17 cellular contexts compared by ENCODE assay signal in the genomic region with DNA sequence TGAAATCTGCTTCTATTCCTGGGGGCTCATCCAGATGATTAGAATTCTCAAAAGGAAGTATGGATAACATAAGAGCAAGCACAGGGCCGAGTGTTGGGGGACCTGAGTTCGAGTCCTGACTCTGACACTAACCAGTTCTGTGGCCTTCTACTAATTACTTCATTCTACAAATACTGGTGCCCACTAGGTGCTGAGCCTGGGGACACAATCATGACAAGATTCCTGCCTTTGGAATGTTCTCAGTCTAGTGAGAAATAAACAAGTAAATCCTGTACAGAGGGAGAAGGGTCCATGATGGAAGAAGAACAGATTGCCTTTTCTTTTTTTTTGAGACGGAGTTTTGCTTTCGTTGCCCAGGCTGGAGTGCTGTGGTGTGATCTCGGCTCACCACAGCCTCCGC. TPM values are rescaled to one million over a fixed set of nuclear protein-coding genes. Genes with fewer than 3 reads are reported as not detected.
DNase-seq lines count a peak whose midpoint lies in the region; ATAC-seq and TF ChIP-seq lines count a peak whose summit lies in the region.
"Had no signal": no experiment of that assay in that cellular context is flagged by ENCODE, and none has a peak within 500 bp of the region (broad histone marks: within the 10 kb centered on the region; RNA-seq: fewer than 3 reads in every experiment).

No MANE protein-coding gene starts in this region.

- no peak for TF ChIP-seq CTCF in CD4-positive, alpha-beta T cell (IDR thresholded peaks at IDR 0.05)

- CTCF ChIA-PET in CD4-positive, alpha-beta T cell (lab: Charles Lee) = interaction anchor here (1.4 to 13.8 kb wide), 5 partner anchors 9 to 162 kb away, joined by 3 to 322 read pairs (median 14); no protein-coding TSS in a partner anchor

- H3K9me3 ChIP-seq in CD4-positive, alpha-beta T cell (ENCODE audit: control insufficient read depth, low read length) = no peaks in the 10 kb centered on the region
- H3K9me3 ChIP-seq in T-helper 17 cell (ENCODE audit: control insufficient read depth, low read length, poor library complexity, severe bottlenecking) = no peaks in the 10 kb centered on the region

- H3K27me3 ChIP-seq in CD4-positive, alpha-beta T cell (ENCODE audit: control insufficient read depth, insufficient read depth, low read length) = no peaks in the 10 kb centered on the region

- no peaks in the 10 kb centered on the region for H3K9me3 Mint-ChIP-seq in CD4-positive, alpha-beta T cell
- H3K9me3 Mint-ChIP-seq in naive thymus-derived CD8-positive, alpha-beta T cell = peaks cover 0 to 10% (median 0%) of the 10 kb centered on the region in 9 donors
- no peaks in the 10 kb centered on the region for H3K9me3 Mint-ChIP-seq in stimulated activated memory B cell treated with anti-CD40 and anti-IgM and Interleukin-4, amounts not matched to agents 10 μg/mL and 1 μg/mL and 100 μg/mL, for 72 hours
- H3K9me3 Mint-ChIP-seq: GM23338 had no signal

- intact Hi-C loops in CD4-positive, alpha-beta T cell (cut with DNase I, micrococcal nuclease) = loop anchor here in 1 of 2 experiments (5.0 kb wide), 1 partner anchor 111 kb away; a partner anchor contains a TSS

- POLR2A ChIA-PET in CD4-positive, alpha-beta T cell (lab: Charles Lee) = interaction anchor here (0.7 to 17.2 kb wide), 3 partner anchors 8 to 42 kb away, joined by 3 to 918 read pairs (median 4); no protein-coding TSS in a partner anchor
- POLR2A ChIA-PET in naive thymus-derived CD8-positive, alpha-beta T cell (lab: Charles Lee) = interaction anchor here (1.3 to 22.9 kb wide), 8 partner anchors 10 to 162 kb away, joined by 3 to 590 read pairs (median 14); a partner anchor contains a TSS

- H3K4me1 Mint-ChIP-seq in CD4-positive, alpha-beta T cell (ENCODE audit: low read depth) = peaks cover 46% of the 10 kb centered on the region
- peaks cover 36% of the 10 kb centered on the region for H3K4me1 Mint-ChIP-seq in T-helper 17 cell
- peaks cover 26 to 59% (median 46%) of the 10 kb centered on the region in 4 donors for H3K4me1 Mint-ChIP-seq in naive thymus-derived CD8-positive, alpha-beta T cell
- H3K4me1 Mint-ChIP-seq in stimulated activated memory B cell treated with anti-CD40 and anti-IgM and Interleukin-4, amounts not matched to agents 10 μg/mL and 1 μg/mL and 100 μg/mL, for 72 hours = peaks cover 52% of the 10 kb centered on the region

- H3K27me3 Mint-ChIP-seq in CD4-positive, alpha-beta T cell = peaks cover 5% of the 10 kb centered on the region
- H3K27me3 Mint-ChIP-seq in T-helper 17 cell = peaks cover 15% of the 10 kb centered on the region
- H3K27me3 Mint-ChIP-seq in naive thymus-derived CD8-positive, alpha-beta T cell = peaks cover 0 to 3% (median 0%) of the 10 kb centered on the region in 5 donors
- no peaks in the 10 kb centered on the region for H3K27me3 Mint-ChIP-seq in stimulated activated memory B cell treated with anti-CD40 and anti-IgM and Interleukin-4, amounts not matched to agents 10 μg/mL and 1 μg/mL and 100 μg/mL, for 72 hours

- no peak overlapping the region for H3K27ac Mint-ChIP-seq in CD4-positive, alpha-beta T cell
- peak overlapping the region; percentile 8 for H3K27ac Mint-ChIP-seq in T-helper 17 cell
- peak overlapping the region in 7 of 10 donors; percentile 12 to 80 (median 65) for H3K27ac Mint-ChIP-seq in naive thymus-derived CD8-positive, alpha-beta T cell
- peak overlapping the region; percentile 31 for H3K27ac Mint-ChIP-seq in stimulated activated memory B cell treated with anti-CD40 and anti-IgM and Interleukin-4, amounts not matched to agents 10 μg/mL and 1 μg/mL and 100 μg/mL, for 72 hours
- H3K27ac Mint-ChIP-seq: GM23338 had no signal

- peak overlapping the region; percentile 52 for H3K4me3 Mint-ChIP-seq in CD4-positive, alpha-beta T cell
- H3K4me3 Mint-ChIP-seq in T-helper 17 cell = no peak overlapping the region
- peak overlapping the region in 6 of 10 donors; percentile 18 to 56 (median 44) for H3K4me3 Mint-ChIP-seq in naive thymus-derived CD8-positive, alpha-beta T cell
- no peak overlapping the region for H3K4me3 Mint-ChIP-seq in stimulated activated memory B cell treated with anti-CD40 and anti-IgM and Interleukin-4, amounts not matched to agents 10 μg/mL and 1 μg/mL and 100 μg/mL, for 72 hours
- H3K4me3 Mint-ChIP-seq: GM23338, H9 had no signal

- peaks cover 23% of the 10 kb centered on the region for H3K36me3 Mint-ChIP-seq in CD4-positive, alpha-beta T cell (ENCODE audit: low read depth)
- H3K36me3 Mint-ChIP-seq in T-helper 17 cell (ENCODE audit: low read depth) = peaks cover 7% of the 10 kb centered on the region
- peaks cover 10 to 16% (median 12%) of the 10 kb centered on the region in 3 donors for H3K36me3 Mint-ChIP-seq in naive thymus-derived CD8-positive, alpha-beta T cell
- H3K36me3 Mint-ChIP-seq in stimulated activated memory B cell treated with anti-CD40 and anti-IgM and Interleukin-4, amounts not matched to agents 10 μg/mL and 1 μg/mL and 100 μg/mL, for 72 hours = peaks cover 24% of the 10 kb centered on the region

- ATAC-seq in CD4-positive, alpha-beta T cell (ENCODE audit: poor library complexity) = no peak
- no peak for ATAC-seq in T-helper 17 cell
- no peak for ATAC-seq in naive thymus-derived CD8-positive, alpha-beta T cell
- ATAC-seq in stimulated activated memory B cell treated with anti-CD40 and anti-IgM and Interleukin-4, amounts not matched to agents 10 μg/mL and 1 μg/mL and 100 μg/mL, for 72 hours = no peak
- ATAC-seq: GM23338 had no signal

- DNase-seq in CD4-positive, alpha-beta T cell = no peak
- DNase-seq in T-helper 17 cell (no peak), SHP77 treated with DMSO at 0.1 percent for 48 hours (lab: John Stamatoyannopoulos, UW) (no peak), T1000 (lab: John Stamatoyannopoulos, UW) (no peak)
- no peak for DNase-seq in naive thymus-derived CD8-positive, alpha-beta T cell
- no peak for DNase-seq in activated effector memory CD4-positive, alpha-beta T cell treated with Interleukin-2 at 50 U/mL for 16 hours
- DNase-seq: AML-193; CD4-positive, alpha-beta memory T cell; DMS79 treated with DMSO at 0.1 percent for 48 hours; EL; H9; KG1 had no signal

- no peak overlapping the region for H3K27ac ChIP-seq in CD4-positive, alpha-beta T cell (ENCODE audit: low read depth, low read length)
- H3K27ac ChIP-seq: BLaER1 treated with 17β-estradiol and CSF1 and Interleukin-3, amounts not matched to agents 10 nM and 100 nM; HL-60 had no signal

RNA-seq across cellular contexts. Expression of a gene that starts 2.2 kb away (rescaled TPM):
- total RNA-seq in CD4-positive, alpha-beta T cell = 10 to 100 TPM; 14.9 to 15.3 TPM
- total RNA-seq in T-helper 17 cell = 1 to 10 TPM; 5.1 to 8.6 TPM
- total RNA-seq in naive thymus-derived CD8-positive, alpha-beta T cell = 10 to 100 TPM; 46.9 to 47.9 TPM
- 10 to 100 TPM; 14.3 to 73.6 (median 34.0) TPM for polyA plus RNA-seq in naive thymus-derived CD8-positive, alpha-beta T cell

RNA-seq across cellular contexts. Expression of a gene that starts 32.9 kb away (rescaled TPM):
- total RNA-seq in CD4-positive, alpha-beta T cell = not detected
- total RNA-seq in T-helper 17 cell = not detected
- total RNA-seq in naive thymus-derived CD8-positive, alpha-beta T cell = not detected
- polyA plus RNA-seq in naive thymus-derived CD8-positive, alpha-beta T cell = not detected
- total RNA-seq: A673; CD4-positive, alpha-beta memory T cell had no signal
- polyA plus RNA-seq: CD4-positive, alpha-beta memory T cell had no signal

Comparison
In these comparisons a context has a peak if more than half of its experiments do, and no peak if none do; other contexts are left out.
1. H3K4me3 Mint-ChIP-seq: peak in CD4-positive, alpha-beta T cell (single experiment) and naive thymus-derived CD8-positive, alpha-beta T cell (6 of 10); none in T-helper 17 cell (single experiment) and stimulated activated memory B cell treated with anti-CD40 and anti-IgM and Interleukin-4, amounts not matched to agents 10 μg/mL and 1 μg/mL and 100 μg/mL, for 72 hours (single experiment).